In genomic region chr7:26356929-26357792, GRCh38 we compare ENCODE assay signal across 25 cellular contexts.
"Had no signal": no experiment of that assay in that cellular context is flagged by ENCODE, and none has a peak within 500 bp of the region (broad histone marks: within the 10 kb centered on the region; RNA-seq: fewer than 3 reads in every experiment).

No MANE protein-coding gene starts in this region.

- H3K36me3 Mint-ChIP-seq: mesothelial cell of epicardium had no signal

- H3K4me2 ChIP-seq: smooth muscle cell had no signal

- H3K9me3 ChIP-seq: body of pancreas, esophagus squamous epithelium, lower lobe of right lung, psoas muscle, thoracic aorta, upper lobe of left lung had no signal

- H3K4me3 ChIP-seq: body of pancreas, esophagus squamous epithelium, lower lobe of right lung, psoas muscle, smooth muscle cell, thoracic aorta, upper lobe of left lung had no signal

- H3K4me1 ChIP-seq: body of pancreas, esophagus squamous epithelium, lower lobe of right lung, psoas muscle, upper lobe of left lung had no signal

- H3K27ac Mint-ChIP-seq: activated CD4-positive, alpha-beta T cell treated with anti-CD3 and anti-CD28 coated beads for 36 hours; activated T-helper 2 cell treated with anti-CD3 and anti-CD28 coated beads, Interferon-gamma antibody, Interleukin-2, Interleukin-4, amounts not matched to agents 10 μg/mL and 5 μg/mL and 100 μg/mL, durations not matched to agents 14 hours and 24 hours and 36 hours; mesothelial cell of epicardium had no signal

- H3K4me1 Mint-ChIP-seq: nephron had no signal

- H3K27me3 Mint-ChIP-seq: activated CD4-positive, alpha-beta T cell treated with anti-CD3 and anti-CD28 coated beads for 36 hours had no signal

- H3K36me3 ChIP-seq: esophagus squamous epithelium, lower lobe of right lung, thoracic aorta, upper lobe of left lung, WERI-Rb-1 had no signal

- ATAC-seq: activated CD4-positive, alpha-beta T cell treated with anti-CD3 and anti-CD28 coated beads for 36 hours; body of pancreas; left colon; lower lobe of right lung; psoas muscle; stimulated activated effector memory CD8-positive, alpha-beta T cell treated with anti-CD3 and anti-CD28 coated beads, Interleukin-12 subunit alpha, Interleukin-12 subunit beta, amount 100 ng/mL, for 72 hours had no signal

- H3K4me3 Mint-ChIP-seq: activated CD4-positive, alpha-beta T cell treated with anti-CD3 and anti-CD28 coated beads for 36 hours; mesothelial cell of epicardium; nephron; stimulated activated effector memory CD8-positive, alpha-beta T cell treated with anti-CD3 and anti-CD28 coated beads, Interleukin-12 subunit alpha, Interleukin-12 subunit beta, amount 100 ng/mL, for 72 hours had no signal

- H3K9me3 Mint-ChIP-seq: activated T-helper 2 cell treated with anti-CD3 and anti-CD28 coated beads, Interferon-gamma antibody, Interleukin-2, Interleukin-4, amounts not matched to agents 10 μg/mL and 5 μg/mL and 100 μg/mL, durations not matched to agents 14 hours and 24 hours and 36 hours; mesothelial cell of epicardium; nephron; stimulated activated effector memory CD8-positive, alpha-beta T cell treated with anti-CD3 and anti-CD28 coated beads, Interleukin-12 subunit alpha, Interleukin-12 subunit beta, amount 100 ng/mL, for 72 hours had no signal

- H3K27me3 ChIP-seq: body of pancreas, esophagus squamous epithelium, upper lobe of left lung had no signal

- H3K27ac ChIP-seq: body of pancreas, esophagus squamous epithelium, lower lobe of right lung, psoas muscle, thoracic aorta, upper lobe of left lung, WERI-Rb-1 had no signal

- DNase-seq: activated CD4-positive, alpha-beta T cell treated with anti-CD3 and anti-CD28 coated beads for 36 hours; activated CD4-positive, alpha-beta T cell treated with anti-CD3 and anti-CD28 coated beads, Interleukin-2, amount 50 U/mL, for 48 hours; activated naive CD4-positive, alpha-beta T cell treated with Interleukin-2 at 50 U/mL for 16 hours; activated T-cell treated with anti-CD3 and anti-CD28 coated beads, Interleukin-2, amount 50 U/mL, for 1 hour; body of pancreas; dermis blood vessel endothelial cell; effector memory CD4-positive, alpha-beta T cell; esophagus squamous epithelium; foreskin melanocyte; hypothalamus; islet precursor cell; left colon; lower lobe of right lung; psoas muscle; stimulated activated CD4-positive, alpha-beta T cell treated with anti-CD3 and anti-CD28 coated beads, Interleukin-4, amount 100 ng/mL, for 24 hours; SW 1271; T-helper 2 cell; upper lobe of left lung; WERI-Rb-1 had no signal
